In the genomic region with DNA sequence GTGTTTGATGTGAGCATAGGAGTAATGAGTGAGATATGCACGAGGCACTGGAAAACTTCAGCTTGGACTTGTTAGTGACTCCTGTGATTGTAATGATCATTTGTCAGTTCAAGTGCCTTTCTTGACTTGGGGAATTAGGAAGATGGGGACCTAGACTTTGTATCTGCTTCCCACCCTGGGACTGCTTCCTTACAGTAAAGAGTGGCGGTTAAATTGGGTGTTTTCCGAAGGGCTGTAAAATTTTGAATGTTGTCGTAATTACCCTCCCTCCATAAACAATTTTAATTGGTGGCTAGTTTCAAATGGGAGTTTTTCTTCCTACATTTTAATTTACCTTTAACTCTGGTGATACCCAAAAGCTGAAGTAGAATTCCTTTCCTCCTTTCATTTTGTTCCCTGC, we compare ENCODE assay signal across 22 cellular contexts. TPM values are rescaled to one million over a fixed set of nuclear protein-coding genes. Genes with fewer than 3 reads are reported as not detected.
DNase-seq lines count a peak whose midpoint lies in the region; ATAC-seq and TF ChIP-seq lines count a peak whose summit lies in the region.
"Had no signal": no experiment of that assay in that cellular context is flagged by ENCODE, and none has a peak within 500 bp of the region (broad histone marks: within the 10 kb centered on the region; RNA-seq: fewer than 3 reads in every experiment).

No MANE protein-coding gene starts in this region.

- no peak for ATAC-seq in activated CD4-positive, alpha-beta T cell treated with anti-CD3 and anti-CD28 coated beads for 36 hours
- ATAC-seq in GM23338 (no peak), GM19452 (IDR thresholded peaks at IDR 0.05; ENCODE audit: unreplicated experiment) (no peak)

- peak overlapping the region; percentile 55 for H3K27ac Mint-ChIP-seq in activated CD4-positive, alpha-beta T cell treated with anti-CD3 and anti-CD28 coated beads for 36 hours
- peak overlapping the region; percentile 0; the same call in 1 of the 2 replicates for H3K27ac Mint-ChIP-seq in GM23338
- H3K27ac Mint-ChIP-seq in endodermal cell = peak overlapping the region; percentile 4

- H2AFZ ChIP-seq in GM23338 = no peak overlapping the region
- H2AFZ ChIP-seq: GM23248 had no signal

- TF ChIP-seq CTCF in GM23338 (conservative IDR thresholded peaks at IDR 0.05; ENCODE audit: low read depth in 2 of 2) (no peak), endodermal cell (conservative IDR thresholded peaks at IDR 0.05) (no peak), neutrophil (IDR thresholded peaks at IDR 0.05) (no peak)

- POLR2A ChIA-PET in activated CD4-positive, alpha-beta T cell treated with anti-CD3 and anti-CD28 coated beads for 36 hours (lab: Charles Lee) = no interaction called here

- H3K4me1 Mint-ChIP-seq in activated CD4-positive, alpha-beta T cell treated with anti-CD3 and anti-CD28 coated beads for 36 hours = peaks cover 25% of the 10 kb centered on the region
- peaks cover 30% of the 10 kb centered on the region for H3K4me1 Mint-ChIP-seq in GM23338
- H3K4me1 Mint-ChIP-seq in endodermal cell = peaks cover 14% of the 10 kb centered on the region

- H3K9me3 Mint-ChIP-seq in activated CD4-positive, alpha-beta T cell treated with anti-CD3 and anti-CD28 coated beads for 36 hours (ENCODE audit: low read depth) = no peaks in the 10 kb centered on the region
- no peaks in the 10 kb centered on the region for H3K9me3 Mint-ChIP-seq in GM23338
- H3K9me3 Mint-ChIP-seq in endodermal cell = no peaks in the 10 kb centered on the region
- H3K9me3 Mint-ChIP-seq: CD4-positive, CD25-positive, alpha-beta regulatory T cell; IgD-negative memory B cell had no signal

- H3K9me2 ChIP-seq in GM23338 (ENCODE audit: insufficient read depth) = 0 out of 2 replicates have a peak, but pooled peaks cover 4% of the 10 kb centered on the region

- H3K79me2 ChIP-seq in GM23338 (replicated peaks; ENCODE audit: insufficient read depth) = peaks cover 92% of the 10 kb centered on the region

- H3K27ac ChIP-seq in GM23338 (ENCODE audit: low read depth) (no peak overlapping the region), endodermal cell (ENCODE audit: low read depth, low read length) (no peak overlapping the region), neutrophil (peak overlapping the region; percentile 40)
- H3K27ac ChIP-seq: 22Rv1, GM23248, Peyer's patch had no signal

- peaks cover 44% of the 10 kb centered on the region for H3K36me3 Mint-ChIP-seq in activated CD4-positive, alpha-beta T cell treated with anti-CD3 and anti-CD28 coated beads for 36 hours (ENCODE audit: low read depth)
- H3K36me3 Mint-ChIP-seq in GM23338 (ENCODE audit: low read depth) = peaks cover 31% of the 10 kb centered on the region; the same call in 2 of the 3 replicates
- H3K36me3 Mint-ChIP-seq in endodermal cell (ENCODE audit: low read depth) = peaks cover 48% of the 10 kb centered on the region

- intact Hi-C loops in activated CD4-positive, alpha-beta T cell treated with anti-CD3 and anti-CD28 coated beads for 36 hours (cut with DNase I, micrococcal nuclease) = no loop called here

- no peak overlapping the region for H3K4me3 Mint-ChIP-seq in activated CD4-positive, alpha-beta T cell treated with anti-CD3 and anti-CD28 coated beads for 36 hours
- H3K4me3 Mint-ChIP-seq in GM23338 (no peak overlapping the region), endodermal cell (no peak overlapping the region)
- H3K4me3 Mint-ChIP-seq: CD4-positive, CD25-positive, alpha-beta regulatory T cell; IgD-negative memory B cell had no signal

- H3K4me3 ChIP-seq in GM23338 = no peak overlapping the region
- H3K4me3 ChIP-seq in endodermal cell (ENCODE audit: low read length) = no peak overlapping the region
- no peak overlapping the region for H3K4me3 ChIP-seq in neutrophil (ENCODE audit: low read depth in 1 of 2, low read length in 1 of 2)
- H3K4me3 ChIP-seq: GM23248, Peyer's patch had no signal

- no peak overlapping the region for H3K4me2 ChIP-seq in GM23338

- H3K27me3 ChIP-seq in GM23338 (ENCODE audit: insufficient read depth) = no peaks in the 10 kb centered on the region
- no peaks in the 10 kb centered on the region for H3K27me3 ChIP-seq in endodermal cell (ENCODE audit: control insufficient read depth, insufficient read depth, low read length, poor library complexity, severe bottlenecking)
- no peaks in the 10 kb centered on the region for H3K27me3 ChIP-seq in neutrophil
- H3K27me3 ChIP-seq: BE2C, Peyer's patch had no signal

- H3K9ac ChIP-seq in endodermal cell (ENCODE audit: extremely low read depth, low read length, poor library complexity, severe bottlenecking) = no peak overlapping the region
- H3K9ac ChIP-seq: GM23248 had no signal

- CTCF ChIA-PET in activated CD4-positive, alpha-beta T cell treated with anti-CD3 and anti-CD28 coated beads for 36 hours (lab: Charles Lee) = interaction anchor here (0.9 to 1.1 kb wide), 2 partner anchors 8 to 13 kb away, joined by 3 read pairs; no protein-coding TSS in a partner anchor

- H4K20me1 ChIP-seq in GM23338 (replicated peaks; ENCODE audit: insufficient read depth) = peaks cover 8% of the 10 kb centered on the region

- H3F3A ChIP-seq in GM23338 (replicated peaks; ENCODE audit: low read depth) = no peaks in the 10 kb centered on the region

- 91 to 100% methylated on average over 1 to 3 of the region's 4 CpGs for WGBS in endodermal cell (ENCODE audit: insufficient coverage in 1 of 2, insufficient read length in 1 of 2), 2 experiments

- H3K4me1 ChIP-seq in GM23338 (ENCODE audit: insufficient read depth) = peaks cover 12% of the 10 kb centered on the region
- H3K4me1 ChIP-seq in endodermal cell (ENCODE audit: control insufficient read depth, insufficient read depth, low read length) = no peaks in the 10 kb centered on the region
- H3K4me1 ChIP-seq in neutrophil (ENCODE audit: control insufficient read depth in 1 of 2, insufficient read depth in 1 of 2, low read depth in 1 of 2, low read length in 1 of 2) = peaks cover 8 to 25% of the 10 kb centered on the region in 2 experiments

- H3K36me3 ChIP-seq in GM23338 (ENCODE audit: insufficient read depth) = peaks cover 8% of the 10 kb centered on the region; the same call in 1 of the 2 replicates
- H3K36me3 ChIP-seq in endodermal cell (ENCODE audit: control insufficient read depth, insufficient read depth, low read length) = peaks cover 64% of the 10 kb centered on the region
- no peaks in the 10 kb centered on the region for H3K36me3 ChIP-seq in neutrophil

- no peaks in the 10 kb centered on the region for H3K27me3 Mint-ChIP-seq in activated CD4-positive, alpha-beta T cell treated with anti-CD3 and anti-CD28 coated beads for 36 hours
- H3K27me3 Mint-ChIP-seq in GM23338 (ENCODE audit: insufficient read depth, low read depth, poor library complexity) (peaks cover 5% of the 10 kb centered on the region), endodermal cell (ENCODE audit: insufficient read depth) (no peaks in the 10 kb centered on the region)
- H3K27me3 Mint-ChIP-seq: CD4-positive, CD25-positive, alpha-beta regulatory T cell; IgD-negative memory B cell had no signal

- DNase-seq in activated CD4-positive, alpha-beta T cell treated with anti-CD3 and anti-CD28 coated beads for 36 hours = no peak
- DNase-seq in activated CD4-positive, alpha-beta T cell treated with anti-CD3 and anti-CD28 coated beads, Interleukin-2, amount 50 U/mL, for 1 hour = no peak
- DNase-seq in GM23338 (ENCODE audit: low spot score) = no peak
- no peak for DNase-seq in endodermal cell
- DNase-seq in ecto neural progenitor cell (ENCODE audit: low spot score) = no peak
- DNase-seq in NCI-H1436 (lab: John Stamatoyannopoulos, UW) = no peak
- DNase-seq: BE2C; Calu3; CD4-positive, CD25-positive, alpha-beta regulatory T cell; GF-D8; GM23248; HCEC 1CT; Karpas-422; NCI-H1048; NCI-H146; NCI-H2029 treated with DMSO at 0.1 percent for 48 hours; NCI-H2171 treated with DMSO at 0.1 percent for 48 hours; Peyer's patch had no signal

- H3K9me3 ChIP-seq in endodermal cell (ENCODE audit: control insufficient read depth, low read length) = no peaks in the 10 kb centered on the region
- H3K9me3 ChIP-seq in neutrophil = no peaks in the 10 kb centered on the region
- H3K9me3 ChIP-seq: BE2C, Peyer's patch had no signal

TF ChIP-seq in GM23338, 12 proteins besides CTCF, POLR2A, EP300 and RAD21 (continues in another document):
- TF ChIP-seq STAT1 (IDR thresholded peaks at IDR 0.05; ENCODE audit: unreplicated experiment) = no peak
- TF ChIP-seq NANOG (IDR thresholded peaks at IDR 0.05; ENCODE audit: borderline replicate concordance) = no peak
- no peak for TF ChIP-seq ZNF331 (CRISPR knock-in tag; IDR thresholded peaks at IDR 0.05; ENCODE audit: low read depth)
- TF ChIP-seq EZH2 (IDR thresholded peaks at IDR 0.05; ENCODE audit: low read depth, unreplicated experiment) = no peak
- no peak for TF ChIP-seq JUNB (IDR thresholded peaks at IDR 0.05; ENCODE audit: unreplicated experiment)
- TF ChIP-seq ZNF114 (CRISPR knock-in tag; IDR thresholded peaks at IDR 0.05) = no peak
- no peak for TF ChIP-seq EZH2phosphoT487 (IDR thresholded peaks at IDR 0.05; ENCODE audit: unreplicated experiment)
- TF ChIP-seq, protein P1, sequence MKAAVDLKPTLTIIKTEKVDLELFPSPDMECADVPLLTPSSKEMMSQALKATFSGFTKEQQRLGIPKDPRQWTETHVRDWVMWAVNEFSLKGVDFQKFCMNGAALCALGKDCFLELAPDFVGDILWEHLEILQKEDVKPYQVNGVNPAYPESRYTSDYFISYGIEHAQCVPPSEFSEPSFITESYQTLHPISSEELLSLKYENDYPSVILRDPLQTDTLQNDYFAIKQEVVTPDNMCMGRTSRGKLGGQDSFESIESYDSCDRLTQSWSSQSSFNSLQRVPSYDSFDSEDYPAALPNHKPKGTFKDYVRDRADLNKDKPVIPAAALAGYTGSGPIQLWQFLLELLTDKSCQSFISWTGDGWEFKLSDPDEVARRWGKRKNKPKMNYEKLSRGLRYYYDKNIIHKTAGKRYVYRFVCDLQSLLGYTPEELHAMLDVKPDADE (IDR thresholded peaks at IDR 0.05) = no peak
- TF ChIP-seq CREB1 (CRISPR knock-in tag; IDR thresholded peaks at IDR 0.05; ENCODE audit: low read depth) = no peak

RNA-seq across cellular contexts. Expression of a gene that starts 23.5 kb away (rescaled TPM):
- total RNA-seq in activated CD4-positive, alpha-beta T cell treated with anti-CD3 and anti-CD28 coated beads for 36 hours = 10 to 100 TPM; 38.7 to 43.1 TPM
- total RNA-seq in GM23338 (2014; rRNA removed; shearing (Covaris generic)) = 38.1 and 40.4 TPM in 2 replicates
- polyA plus RNA-seq in GM23338 (2016; fragmentation: Nextera tagmentation; extraction: Ambion mirVana) = 27.5 and 31.5 TPM in 2 replicates
- 10 to 100 TPM; 44.9 to 47.0 TPM for total RNA-seq in endodermal cell
- 41.7 TPM for polyA plus RNA-seq in endodermal cell (2013, experiment 1 of 2)
- polyA plus RNA-seq in endodermal cell (2013, experiment 2 of 2) = 35.4 TPM

RNA-seq across cellular contexts. Expression of a gene that starts 25.4 kb away (rescaled TPM):
- 100 to 1,000 TPM; 115 to 154 TPM for total RNA-seq in activated CD4-positive, alpha-beta T cell treated with anti-CD3 and anti-CD28 coated beads for 36 hours
- total RNA-seq in GM23338 (2014; rRNA removed; shearing (Covaris generic)) = 47.9 and 52.5 TPM in 2 replicates
- polyA plus RNA-seq in GM23338 (2016; fragmentation: Nextera tagmentation; extraction: Ambion mirVana) = 28.2 and 29.9 TPM in 2 replicates
- total RNA-seq in endodermal cell = 10 to 100 TPM; 38.3 to 46.1 TPM
- polyA plus RNA-seq in endodermal cell (2013, experiment 1 of 2) = 29.2 TPM
- polyA plus RNA-seq in endodermal cell (2013, experiment 2 of 2) = 27.1 TPM

Comparison
In these comparisons a context has a peak if more than half of its experiments do, and no peak if none do; other contexts are left out.
1. H3K27ac Mint-ChIP-seq: peak in every context shown above with its lines; median percentile 55 in activated CD4-positive, alpha-beta T cell treated with anti-CD3 and anti-CD28 coated beads for 36 hours; 4 in endodermal cell; 0 in GM23338.